1 cellular context compared by ENCODE assay signal in the genomic region with DNA sequence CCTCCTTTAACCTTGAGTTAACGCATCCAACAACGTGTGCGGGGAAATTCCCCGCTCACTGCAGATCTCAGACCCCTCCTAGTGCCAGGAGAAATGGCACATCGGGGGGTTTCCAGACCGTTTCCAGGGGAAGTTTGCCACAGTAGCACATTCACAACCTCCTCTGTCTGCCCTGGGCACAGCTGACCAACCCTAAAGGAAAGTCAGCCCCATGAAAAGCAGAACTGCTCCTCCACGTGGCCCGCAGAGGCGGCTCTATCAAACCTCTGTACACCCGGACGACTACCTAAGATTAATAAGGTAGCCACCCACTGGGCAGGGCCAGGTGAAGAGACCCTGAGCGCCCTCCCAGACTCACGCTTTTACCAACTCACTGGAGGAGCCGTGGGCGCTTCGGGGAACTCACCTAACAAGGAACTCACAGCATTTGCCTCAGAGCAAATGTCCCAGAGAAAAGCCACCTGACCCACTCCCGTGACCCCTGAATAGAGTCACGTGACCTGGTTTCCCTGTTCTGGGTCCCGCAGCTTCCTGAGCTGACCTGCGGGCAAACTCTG.
TF ChIP-seq lines count a peak whose summit lies in the region.

No MANE protein-coding gene starts in this region.

TF ChIP-seq in GM12878, 131 proteins besides CTCF, POLR2A, EP300 and RAD21 (continues in another document):
- no peak for TF ChIP-seq ASH2L (IDR thresholded peaks at IDR 0.05; ENCODE audit: borderline replicate concordance, low read depth)
- TF ChIP-seq, protein P1, sequence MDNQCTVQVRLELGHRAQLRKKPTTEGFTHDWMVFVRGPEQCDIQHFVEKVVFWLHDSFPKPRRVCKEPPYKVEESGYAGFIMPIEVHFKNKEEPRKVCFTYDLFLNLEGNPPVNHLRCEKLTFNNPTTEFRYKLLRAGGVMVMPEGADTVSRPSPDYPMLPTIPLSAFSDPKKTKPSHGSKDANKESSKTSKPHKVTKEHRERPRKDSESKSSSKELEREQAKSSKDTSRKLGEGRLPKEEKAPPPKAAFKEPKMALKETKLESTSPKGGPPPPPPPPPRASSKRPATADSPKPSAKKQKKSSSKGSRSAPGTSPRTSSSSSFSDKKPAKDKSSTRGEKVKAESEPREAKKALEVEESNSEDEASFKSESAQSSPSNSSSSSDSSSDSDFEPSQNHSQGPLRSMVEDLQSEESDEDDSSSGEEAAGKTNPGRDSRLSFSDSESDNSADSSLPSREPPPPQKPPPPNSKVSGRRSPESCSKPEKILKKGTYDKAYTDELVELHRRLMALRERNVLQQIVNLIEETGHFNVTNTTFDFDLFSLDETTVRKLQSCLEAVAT (IDR thresholded peaks at IDR 0.05) = no peak
- TF ChIP-seq, protein P2, sequence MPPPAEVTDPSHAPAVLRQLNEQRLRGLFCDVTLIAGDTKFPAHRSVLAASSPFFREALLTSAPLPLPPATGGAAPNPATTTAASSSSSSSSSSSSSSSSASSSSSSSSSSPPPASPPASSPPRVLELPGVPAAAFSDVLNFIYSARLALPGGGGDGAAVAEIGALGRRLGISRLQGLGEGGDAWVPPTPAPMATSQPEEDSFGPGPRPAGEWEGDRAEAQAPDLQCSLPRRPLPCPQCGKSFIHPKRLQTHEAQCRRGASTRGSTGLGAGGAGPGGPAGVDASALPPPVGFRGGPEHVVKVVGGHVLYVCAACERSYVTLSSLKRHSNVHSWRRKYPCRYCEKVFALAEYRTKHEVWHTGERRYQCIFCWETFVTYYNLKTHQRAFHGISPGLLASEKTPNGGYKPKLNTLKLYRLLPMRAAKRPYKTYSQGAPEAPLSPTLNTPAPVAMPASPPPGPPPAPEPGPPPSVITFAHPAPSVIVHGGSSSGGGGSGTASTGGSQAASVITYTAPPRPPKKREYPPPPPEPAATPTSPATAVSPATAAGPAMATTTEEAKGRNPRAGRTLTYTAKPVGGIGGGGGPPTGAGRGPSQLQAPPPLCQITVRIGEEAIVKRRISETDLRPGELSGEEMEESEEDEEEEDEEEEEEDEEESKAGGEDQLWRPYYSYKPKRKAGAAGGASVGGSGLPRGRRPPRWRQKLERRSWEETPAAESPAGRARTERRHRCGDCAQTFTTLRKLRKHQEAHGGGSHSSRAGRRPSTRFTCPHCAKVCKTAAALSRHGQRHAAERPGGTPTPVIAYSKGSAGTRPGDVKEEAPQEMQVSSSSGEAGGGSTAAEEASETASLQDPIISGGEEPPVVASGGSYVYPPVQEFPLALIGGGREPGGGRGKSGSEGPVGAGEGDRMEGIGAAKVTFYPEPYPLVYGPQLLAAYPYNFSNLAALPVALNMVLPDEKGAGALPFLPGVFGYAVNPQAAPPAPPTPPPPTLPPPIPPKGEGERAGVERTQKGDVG (CRISPR knock-in tag; IDR thresholded peaks at IDR 0.05) = peak; percentile 87
- TF ChIP-seq IKZF2 (IDR thresholded peaks at IDR 0.05) = peak; percentile 86 to 89
- TF ChIP-seq EED (IDR thresholded peaks at IDR 0.05; ENCODE audit: low read depth) = peak; percentile 83
- TF ChIP-seq, protein P3, sequence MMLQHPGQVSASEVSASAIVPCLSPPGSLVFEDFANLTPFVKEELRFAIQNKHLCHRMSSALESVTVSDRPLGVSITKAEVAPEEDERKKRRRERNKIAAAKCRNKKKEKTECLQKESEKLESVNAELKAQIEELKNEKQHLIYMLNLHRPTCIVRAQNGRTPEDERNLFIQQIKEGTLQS (IDR thresholded peaks at IDR 0.05; ENCODE audit: borderline replicate concordance, extremely low read depth, low read depth, low read length) = peak; percentile 90
- TF ChIP-seq PAX5 (IDR thresholded peaks at IDR 0.05; ENCODE audit: borderline replicate concordance, low read depth, low read length) = 0 out of 2 replicates have a peak, but pooled peaks have one; percentile 43
- no peak for TF ChIP-seq NFYA (IDR thresholded peaks at IDR 0.05; ENCODE audit: borderline replicate concordance, low read depth, low read length)
- peak; percentile 100 for TF ChIP-seq RAD51 (IDR thresholded peaks at IDR 0.05)
- no peak for TF ChIP-seq KAT2A (conservative IDR thresholded peaks at IDR 0.05; ENCODE audit: control insufficient read depth, low read depth, low read length)
- peak; percentile 83 for TF ChIP-seq DPF2 (IDR thresholded peaks at IDR 0.05)
- no peak for TF ChIP-seq BRCA1 (IDR thresholded peaks at IDR 0.05; ENCODE audit: low read depth, low read length)
- TF ChIP-seq GATAD2B (conservative IDR thresholded peaks at IDR 0.05; ENCODE audit: low read depth) = peak; percentile 66; the same call in 1 of the 2 replicates
- TF ChIP-seq, protein P4, sequence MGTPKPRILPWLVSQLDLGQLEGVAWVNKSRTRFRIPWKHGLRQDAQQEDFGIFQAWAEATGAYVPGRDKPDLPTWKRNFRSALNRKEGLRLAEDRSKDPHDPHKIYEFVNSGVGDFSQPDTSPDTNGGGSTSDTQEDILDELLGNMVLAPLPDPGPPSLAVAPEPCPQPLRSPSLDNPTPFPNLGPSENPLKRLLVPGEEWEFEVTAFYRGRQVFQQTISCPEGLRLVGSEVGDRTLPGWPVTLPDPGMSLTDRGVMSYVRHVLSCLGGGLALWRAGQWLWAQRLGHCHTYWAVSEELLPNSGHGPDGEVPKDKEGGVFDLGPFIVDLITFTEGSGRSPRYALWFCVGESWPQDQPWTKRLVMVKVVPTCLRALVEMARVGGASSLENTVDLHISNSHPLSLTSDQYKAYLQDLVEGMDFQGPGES (IDR thresholded peaks at IDR 0.05) = no peak
- TF ChIP-seq BACH1 (IDR thresholded peaks at IDR 0.05; ENCODE audit: borderline replicate concordance) = peak; percentile 52; the same call in 1 of the 2 replicates
- TF ChIP-seq, protein P5, sequence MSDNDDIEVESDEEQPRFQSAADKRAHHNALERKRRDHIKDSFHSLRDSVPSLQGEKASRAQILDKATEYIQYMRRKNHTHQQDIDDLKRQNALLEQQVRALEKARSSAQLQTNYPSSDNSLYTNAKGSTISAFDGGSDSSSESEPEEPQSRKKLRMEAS (IDR thresholded peaks at IDR 0.05; ENCODE audit: low read depth, low read length) = peak; percentile 91
- no peak for TF ChIP-seq KDM1A (IDR thresholded peaks at IDR 0.05; ENCODE audit: borderline replicate concordance)
- TF ChIP-seq BHLHE40 (IDR thresholded peaks at IDR 0.05; ENCODE audit: borderline replicate concordance in 1 of 2, low read depth in 2 of 2, low read length in 1 of 2) = peak; percentile 89 to 98
- TF ChIP-seq FOS (IDR thresholded peaks at IDR 0.05; ENCODE audit: borderline replicate concordance, extremely low read depth, insufficient read length) = peak; percentile 49
- TF ChIP-seq CREM (IDR thresholded peaks at IDR 0.05; ENCODE audit: low read depth) = peak; percentile 13; the same call in 1 of the 2 replicates
- no peak for TF ChIP-seq BMI1 (IDR thresholded peaks at IDR 0.05; ENCODE audit: borderline replicate concordance)
- no peak for TF ChIP-seq ZNF274 (IDR thresholded peaks at IDR 0.05; ENCODE audit: insufficient read depth, insufficient read length)
- TF ChIP-seq ZNF217 (IDR thresholded peaks at IDR 0.05) = 0 out of 2 replicates have a peak, but pooled peaks have one; percentile 67
- TF ChIP-seq STAT3 (IDR thresholded peaks at IDR 0.05; ENCODE audit: low read depth, low read length) = no peak
- TF ChIP-seq CREB1 (IDR thresholded peaks at IDR 0.05; ENCODE audit: low read depth) = no peak
- no peak; the same call in none of the 2 replicates for TF ChIP-seq SIN3A (IDR thresholded peaks at IDR 0.05; ENCODE audit: low read depth, low read length)
- peak; percentile 98 for TF ChIP-seq RELA (IDR thresholded peaks at IDR 0.05; ENCODE audit: borderline replicate concordance, partially characterized antibody)
- peak; percentile 48; the same call in 1 of the 2 replicates for TF ChIP-seq BCL11A (IDR thresholded peaks at IDR 0.05; ENCODE audit: low read depth, low read length)
- peak; percentile 8; the same call in 1 of the 2 replicates for TF ChIP-seq CBFB (IDR thresholded peaks at IDR 0.05; ENCODE audit: low read depth)
- peak; percentile 28; the same call in 1 of the 2 replicates for TF ChIP-seq ATF7 (IDR thresholded peaks at IDR 0.05; ENCODE audit: low read depth)
- no peak for TF ChIP-seq ZSCAN29 (IDR thresholded peaks at IDR 0.05)
- TF ChIP-seq, protein P6, sequence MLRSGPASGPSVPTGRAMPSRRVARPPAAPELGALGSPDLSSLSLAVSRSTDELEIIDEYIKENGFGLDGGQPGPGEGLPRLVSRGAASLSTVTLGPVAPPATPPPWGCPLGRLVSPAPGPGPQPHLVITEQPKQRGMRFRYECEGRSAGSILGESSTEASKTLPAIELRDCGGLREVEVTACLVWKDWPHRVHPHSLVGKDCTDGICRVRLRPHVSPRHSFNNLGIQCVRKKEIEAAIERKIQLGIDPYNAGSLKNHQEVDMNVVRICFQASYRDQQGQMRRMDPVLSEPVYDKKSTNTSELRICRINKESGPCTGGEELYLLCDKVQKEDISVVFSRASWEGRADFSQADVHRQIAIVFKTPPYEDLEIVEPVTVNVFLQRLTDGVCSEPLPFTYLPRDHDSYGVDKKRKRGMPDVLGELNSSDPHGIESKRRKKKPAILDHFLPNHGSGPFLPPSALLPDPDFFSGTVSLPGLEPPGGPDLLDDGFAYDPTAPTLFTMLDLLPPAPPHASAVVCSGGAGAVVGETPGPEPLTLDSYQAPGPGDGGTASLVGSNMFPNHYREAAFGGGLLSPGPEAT (IDR thresholded peaks at IDR 0.05; ENCODE audit: low read depth) = peak; percentile 94
- TF ChIP-seq RUNX3 (IDR thresholded peaks at IDR 0.05; ENCODE audit: low read length) = no peak
- peak; percentile 93 for TF ChIP-seq IKZF1 (conservative IDR thresholded peaks at IDR 0.05)
- TF ChIP-seq NFXL1 (IDR thresholded peaks at IDR 0.05; ENCODE audit: borderline replicate concordance) = no peak
- peak; percentile 19; the same call in 1 of the 2 replicates for TF ChIP-seq TAF1 (IDR thresholded peaks at IDR 0.05; ENCODE audit: borderline replicate concordance, low read depth, low read length)
- TF ChIP-seq, protein P7, sequence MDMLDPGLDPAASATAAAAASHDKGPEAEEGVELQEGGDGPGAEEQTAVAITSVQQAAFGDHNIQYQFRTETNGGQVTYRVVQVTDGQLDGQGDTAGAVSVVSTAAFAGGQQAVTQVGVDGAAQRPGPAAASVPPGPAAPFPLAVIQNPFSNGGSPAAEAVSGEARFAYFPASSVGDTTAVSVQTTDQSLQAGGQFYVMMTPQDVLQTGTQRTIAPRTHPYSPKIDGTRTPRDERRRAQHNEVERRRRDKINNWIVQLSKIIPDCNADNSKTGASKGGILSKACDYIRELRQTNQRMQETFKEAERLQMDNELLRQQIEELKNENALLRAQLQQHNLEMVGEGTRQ (IDR thresholded peaks at IDR 0.05; ENCODE audit: borderline replicate concordance, low read depth, low read length) = peak; percentile 86
- 0 out of 2 replicates have a peak, but pooled peaks have one; percentile 16 for TF ChIP-seq MEF2A (IDR thresholded peaks at IDR 0.05; ENCODE audit: insufficient read depth, low read depth, low read length)
- TF ChIP-seq, protein P8, sequence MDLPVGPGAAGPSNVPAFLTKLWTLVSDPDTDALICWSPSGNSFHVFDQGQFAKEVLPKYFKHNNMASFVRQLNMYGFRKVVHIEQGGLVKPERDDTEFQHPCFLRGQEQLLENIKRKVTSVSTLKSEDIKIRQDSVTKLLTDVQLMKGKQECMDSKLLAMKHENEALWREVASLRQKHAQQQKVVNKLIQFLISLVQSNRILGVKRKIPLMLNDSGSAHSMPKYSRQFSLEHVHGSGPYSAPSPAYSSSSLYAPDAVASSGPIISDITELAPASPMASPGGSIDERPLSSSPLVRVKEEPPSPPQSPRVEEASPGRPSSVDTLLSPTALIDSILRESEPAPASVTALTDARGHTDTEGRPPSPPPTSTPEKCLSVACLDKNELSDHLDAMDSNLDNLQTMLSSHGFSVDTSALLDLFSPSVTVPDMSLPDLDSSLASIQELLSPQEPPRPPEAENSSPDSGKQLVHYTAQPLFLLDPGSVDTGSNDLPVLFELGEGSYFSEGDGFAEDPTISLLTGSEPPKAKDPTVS (IDR thresholded peaks at IDR 0.05; ENCODE audit: low read depth, low read length) = no peak
- no peak for TF ChIP-seq ZNF384 (IDR thresholded peaks at IDR 0.05; ENCODE audit: borderline replicate concordance, low read depth, low read length)
- TF ChIP-seq, protein P9, sequence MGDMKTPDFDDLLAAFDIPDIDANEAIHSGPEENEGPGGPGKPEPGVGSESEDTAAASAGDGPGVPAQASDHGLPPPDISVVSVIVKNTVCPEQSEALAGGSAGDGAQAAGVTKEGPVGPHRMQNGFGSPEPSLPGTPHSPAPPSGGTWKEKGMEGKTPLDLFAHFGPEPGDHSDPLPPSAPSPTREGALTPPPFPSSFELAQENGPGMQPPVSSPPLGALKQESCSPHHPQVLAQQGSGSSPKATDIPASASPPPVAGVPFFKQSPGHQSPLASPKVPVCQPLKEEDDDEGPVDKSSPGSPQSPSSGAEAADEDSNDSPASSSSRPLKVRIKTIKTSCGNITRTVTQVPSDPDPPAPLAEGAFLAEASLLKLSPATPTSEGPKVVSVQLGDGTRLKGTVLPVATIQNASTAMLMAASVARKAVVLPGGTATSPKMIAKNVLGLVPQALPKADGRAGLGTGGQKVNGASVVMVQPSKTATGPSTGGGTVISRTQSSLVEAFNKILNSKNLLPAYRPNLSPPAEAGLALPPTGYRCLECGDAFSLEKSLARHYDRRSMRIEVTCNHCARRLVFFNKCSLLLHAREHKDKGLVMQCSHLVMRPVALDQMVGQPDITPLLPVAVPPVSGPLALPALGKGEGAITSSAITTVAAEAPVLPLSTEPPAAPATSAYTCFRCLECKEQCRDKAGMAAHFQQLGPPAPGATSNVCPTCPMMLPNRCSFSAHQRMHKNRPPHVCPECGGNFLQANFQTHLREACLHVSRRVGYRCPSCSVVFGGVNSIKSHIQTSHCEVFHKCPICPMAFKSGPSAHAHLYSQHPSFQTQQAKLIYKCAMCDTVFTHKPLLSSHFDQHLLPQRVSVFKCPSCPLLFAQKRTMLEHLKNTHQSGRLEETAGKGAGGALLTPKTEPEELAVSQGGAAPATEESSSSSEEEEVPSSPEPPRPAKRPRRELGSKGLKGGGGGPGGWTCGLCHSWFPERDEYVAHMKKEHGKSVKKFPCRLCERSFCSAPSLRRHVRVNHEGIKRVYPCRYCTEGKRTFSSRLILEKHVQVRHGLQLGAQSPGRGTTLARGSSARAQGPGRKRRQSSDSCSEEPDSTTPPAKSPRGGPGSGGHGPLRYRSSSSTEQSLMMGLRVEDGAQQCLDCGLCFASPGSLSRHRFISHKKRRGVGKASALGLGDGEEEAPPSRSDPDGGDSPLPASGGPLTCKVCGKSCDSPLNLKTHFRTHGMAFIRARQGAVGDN (IDR thresholded peaks at IDR 0.05) = peak; percentile 97
- TF ChIP-seq RFX5 (IDR thresholded peaks at IDR 0.05; ENCODE audit: low read depth, low read length) = no peak
- TF ChIP-seq NRF1 (conservative IDR thresholded peaks at IDR 0.05; ENCODE audit: low read depth, low read length) = no peak
- peak; percentile 92 for TF ChIP-seq MYC (IDR thresholded peaks at IDR 0.05; ENCODE audit: insufficient read depth, insufficient read length, insufficient replicate concordance, low read length, severe bottlenecking)
- no peak; the same call in 1 of the 2 replicates for TF ChIP-seq TARDBP (IDR thresholded peaks at IDR 0.05; ENCODE audit: borderline replicate concordance)
- TF ChIP-seq LARP7 (IDR thresholded peaks at IDR 0.05) = peak; percentile 56
- peak; percentile 74 for TF ChIP-seq NR2F1 (conservative IDR thresholded peaks at IDR 0.05)
- peak; percentile 16 for TF ChIP-seq KLF5 (IDR thresholded peaks at IDR 0.05; ENCODE audit: partially characterized antibody)
- TF ChIP-seq SMAD5 (IDR thresholded peaks at IDR 0.05; ENCODE audit: low read depth) = peak; percentile 57
- TF ChIP-seq MXI1 (IDR thresholded peaks at IDR 0.05; ENCODE audit: low read depth, low read length) = peak; percentile 93
- TF ChIP-seq NR2C2 (IDR thresholded peaks at IDR 0.05; ENCODE audit: borderline replicate concordance, control insufficient read depth, insufficient read length, low read depth) = no peak
- no peak for TF ChIP-seq CHD2 (IDR thresholded peaks at IDR 0.05; ENCODE audit: borderline replicate concordance, low read depth, low read length)
- TF ChIP-seq SMARCA5 (IDR thresholded peaks at IDR 0.05) = peak; percentile 25; the same call in 1 of the 2 replicates
